In genomic region chr20:20052074-20052970, GRCh38 we compare ENCODE assay signal across 1 cellular context.
TF ChIP-seq lines count a peak whose summit lies in the region.

TSS of gene CFAP61 (plus strand) at chr20:20052532. CDS start at chr20:20056654, 4,122 bp downstream.
TSS of gene CRNKL1 (minus strand) at chr20:20052466. CDS start at chr20:20052342, 124 bp downstream.

TF ChIP-seq in GM12878, 131 proteins besides CTCF, POLR2A, EP300 and RAD21 (continued from another document and continues in another):
- peak; percentile 73 for TF ChIP-seq MLLT1 (IDR thresholded peaks at IDR 0.05)
- peak; percentile 71; the same call in 1 of the 2 replicates for TF ChIP-seq TCF12 (IDR thresholded peaks at IDR 0.05; ENCODE audit: low read depth, low read length)
- TF ChIP-seq SMC3 (IDR thresholded peaks at IDR 0.05; ENCODE audit: borderline replicate concordance, low read length), result no peak
- no peak for TF ChIP-seq ZNF24 (IDR thresholded peaks at IDR 0.05)
- TF ChIP-seq ESRRA (IDR thresholded peaks at IDR 0.05; ENCODE audit: low read length), result no peak
- TF ChIP-seq IRF5 (IDR thresholded peaks at IDR 0.05; ENCODE audit: borderline replicate concordance), result no peak
- peak; percentile 41 to 61; a peak in 1 of 4 replicates for TF ChIP-seq BHLHE40 (IDR thresholded peaks at IDR 0.05; ENCODE audit: borderline replicate concordance in 1 of 2, low read depth in 2 of 2, low read length in 1 of 2)
- TF ChIP-seq RB1 (IDR thresholded peaks at IDR 0.05; ENCODE audit: borderline replicate concordance), result peak; percentile 61; the same call in 1 of the 2 replicates
- peak; percentile 73; the same call in 1 of the 2 replicates for TF ChIP-seq PAX5 (IDR thresholded peaks at IDR 0.05; ENCODE audit: borderline replicate concordance, low read depth, low read length)
- no peak for TF ChIP-seq HSF1 (IDR thresholded peaks at IDR 0.05; ENCODE audit: low read depth, low read length)
- TF ChIP-seq MXI1 (IDR thresholded peaks at IDR 0.05; ENCODE audit: low read depth, low read length), result peak; percentile 100
- TF ChIP-seq PBX3 (IDR thresholded peaks at IDR 0.05; ENCODE audit: insufficient replicate concordance, low read depth, low read length), result no peak
- no peak for TF ChIP-seq RBBP5 (conservative IDR thresholded peaks at IDR 0.05)
- TF ChIP-seq EZH2 (IDR thresholded peaks at IDR 0.05; ENCODE audit: borderline replicate concordance, control insufficient read depth, low read depth, low read length), result no peak
- peak; percentile 97 for TF ChIP-seq NR2F1 (conservative IDR thresholded peaks at IDR 0.05)
- TF ChIP-seq RELB (IDR thresholded peaks at IDR 0.05; ENCODE audit: low read depth), result peak; percentile 68
- peak; percentile 75; the same call in 1 of the 2 replicates for TF ChIP-seq POLR2AphosphoS2 (IDR thresholded peaks at IDR 0.05; ENCODE audit: low read depth, low read length)
- no peak for TF ChIP-seq MEF2A (IDR thresholded peaks at IDR 0.05; ENCODE audit: insufficient read depth, low read depth, low read length)
- no peak for TF ChIP-seq STAT3 (IDR thresholded peaks at IDR 0.05; ENCODE audit: low read depth, low read length)
- TF ChIP-seq POLR2AphosphoS5 (IDR thresholded peaks at IDR 0.05; ENCODE audit: low read length), result peak; percentile 88
- no peak for TF ChIP-seq SREBF2 (IDR thresholded peaks at IDR 0.05; ENCODE audit: low read length)
- TF ChIP-seq ZNF592 (IDR thresholded peaks at IDR 0.05), result no peak
- no peak for TF ChIP-seq SMAD1 (IDR thresholded peaks at IDR 0.05; ENCODE audit: low read depth, partially characterized antibody)
- TF ChIP-seq FOXK2 (IDR thresholded peaks at IDR 0.05), result peak; percentile 65
- peak; percentile 81 for TF ChIP-seq CBFB (IDR thresholded peaks at IDR 0.05; ENCODE audit: low read depth)
- TF ChIP-seq NRF1 (conservative IDR thresholded peaks at IDR 0.05; ENCODE audit: low read depth, low read length), result no peak
- no peak for TF ChIP-seq ATF7 (IDR thresholded peaks at IDR 0.05; ENCODE audit: low read depth)
- TF ChIP-seq IKZF2 (IDR thresholded peaks at IDR 0.05), result peak in 1 of 2 experiments; percentile 31; a peak in 1 of 4 replicates
- TF ChIP-seq BMI1 (IDR thresholded peaks at IDR 0.05; ENCODE audit: borderline replicate concordance), result peak; percentile 100
- TF ChIP-seq FOXM1 (IDR thresholded peaks at IDR 0.05; ENCODE audit: low read depth, low read length), result no peak
- peak; percentile 80 for TF ChIP-seq ELK1 (IDR thresholded peaks at IDR 0.05; ENCODE audit: low read depth, low read length)
- TF ChIP-seq REST (IDR thresholded peaks at IDR 0.05; ENCODE audit: low read depth, low read length), result no peak
- TF ChIP-seq ZNF687 (IDR thresholded peaks at IDR 0.05), result no peak
- TF ChIP-seq HDAC2 (IDR thresholded peaks at IDR 0.05), result no peak
